Comparison of ENCODE assay signal across 13 cellular contexts in genomic region chr4:14180983-14181601, GRCh38.
DNase-seq lines count a peak whose midpoint lies in the region; ATAC-seq and FAIRE-seq lines count a peak whose summit lies in the region.
"Had no signal": no experiment of that assay in that cellular context is flagged by ENCODE, and none has a peak within 500 bp of the region (broad histone marks: within the 10 kb centered on the region; RNA-seq: fewer than 3 reads in every experiment).

No MANE protein-coding gene starts in this region.

- DNase-seq in NCI-H1092 treated with DMSO at 0.1 percent for 48 hours (lab: John Stamatoyannopoulos, UW) = peak; percentile 4
- no peak for DNase-seq in NCI-H1092 (lab: John Stamatoyannopoulos, UW)
- DNase-seq in T1000 (lab: John Stamatoyannopoulos, UW) = peak; percentile 64
- peak; percentile 27 for DNase-seq in iris pigment epithelial cell (ENCODE audit: low read depth)
- peak; percentile 2 for DNase-seq in urothelium cell line (ENCODE audit: low spot score)
- no peak for DNase-seq in islet precursor cell
- DNase-seq in NCI-H187 treated with DMSO at 0.1 percent for 48 hours (lab: John Stamatoyannopoulos, UW) = no peak
- DNase-seq: 8988T; activated CD4-positive, alpha-beta T cell treated with anti-CD3 and anti-CD28 coated beads for 48 hours; left ventricle myocardium superior; nephron progenitor cell; testis had no signal

- no peak for FAIRE-seq in urothelium cell line (lab: Jason Lieb, UNC)

- no peak for ATAC-seq in HG03095 (IDR thresholded peaks at IDR 0.05; ENCODE audit: unreplicated experiment)
- ATAC-seq: left ventricle myocardium superior had no signal

Comparison
In these comparisons a context has a peak if more than half of its experiments do, and no peak if none do; other contexts are left out.
1. DNase-seq: peak in NCI-H1092 treated with DMSO at 0.1 percent for 48 hours (single experiment), T1000 (single experiment), iris pigment epithelial cell (single experiment) and urothelium cell line (single experiment); none in NCI-H1092 (single experiment), islet precursor cell (single experiment) and NCI-H187 treated with DMSO at 0.1 percent for 48 hours (single experiment).